ENCODE assay signal across 18 cellular contexts in genomic region chr15:31382693-31383005, GRCh38. TPM values are rescaled to one million over a fixed set of nuclear protein-coding genes. Genes with fewer than 3 reads are reported as not detected.
A peak's percentile ranks its signal among the peaks of the same experiment; 100 is the strongest.
DNase-seq lines count a peak whose midpoint lies in the region; ATAC-seq and TF ChIP-seq lines count a peak whose summit lies in the region.
"Had no signal": no experiment of that assay in that cellular context is flagged by ENCODE, and none has a peak within 500 bp of the region (broad histone marks: within the 10 kb centered on the region; RNA-seq: fewer than 3 reads in every experiment).

No MANE protein-coding gene starts in this region.

- peaks cover 43% of the 10 kb centered on the region for H3K36me3 Mint-ChIP-seq in T-helper 1 cell treated with Interleukin-12 subunit alpha and Interleukin-12 subunit beta and Interleukin-4 antibody, amounts not matched to agents 30 μg/mL and 1 μg/mL, for 36 hours (ENCODE audit: low read depth)
- peaks cover 38% of the 10 kb centered on the region for H3K36me3 Mint-ChIP-seq in CD8-positive, alpha-beta T cell
- H3K36me3 Mint-ChIP-seq in endodermal cell (ENCODE audit: low read depth): peaks cover 16% of the 10 kb centered on the region
- H3K36me3 Mint-ChIP-seq in natural killer cell treated with Interleukin-12 subunit alpha and Interleukin-12 subunit beta and Interleukin-15 and Interleukin-18, amount 100 ng/mL, for 72 hours: no peaks in the 10 kb centered on the region

- peaks cover 45% of the 10 kb centered on the region for H3K4me1 Mint-ChIP-seq in T-helper 1 cell treated with Interleukin-12 subunit alpha and Interleukin-12 subunit beta and Interleukin-4 antibody, amounts not matched to agents 30 μg/mL and 1 μg/mL, for 36 hours (ENCODE audit: low read depth)
- peaks cover 68% of the 10 kb centered on the region for H3K4me1 Mint-ChIP-seq in CD8-positive, alpha-beta T cell (ENCODE audit: low read depth)
- peaks cover 10% of the 10 kb centered on the region for H3K4me1 Mint-ChIP-seq in endodermal cell
- peaks cover 53 to 60% of the 10 kb centered on the region in 2 donors for H3K4me1 Mint-ChIP-seq in natural killer cell treated with Interleukin-12 subunit alpha and Interleukin-12 subunit beta and Interleukin-15 and Interleukin-18, amount 100 ng/mL, for 72 hours (ENCODE audit: low read depth in 2 of 2)

- no peaks in the 10 kb centered on the region for H3K9me3 ChIP-seq in CD8-positive, alpha-beta T cell (ENCODE audit: low read length)
- peaks cover 15% of the 10 kb centered on the region for H3K9me3 ChIP-seq in endodermal cell (ENCODE audit: control insufficient read depth, low read length)
- H3K9me3 ChIP-seq: SJSA1 had no signal

- H3K27me3 Mint-ChIP-seq in T-helper 1 cell treated with Interleukin-12 subunit alpha and Interleukin-12 subunit beta and Interleukin-4 antibody, amounts not matched to agents 30 μg/mL and 1 μg/mL, for 36 hours (ENCODE audit: low read depth): no peaks in the 10 kb centered on the region
- H3K27me3 Mint-ChIP-seq in CD8-positive, alpha-beta T cell (ENCODE audit: low read depth): no peaks in the 10 kb centered on the region
- peaks cover 2% of the 10 kb centered on the region for H3K27me3 Mint-ChIP-seq in endodermal cell (ENCODE audit: insufficient read depth)
- H3K27me3 Mint-ChIP-seq in natural killer cell treated with Interleukin-12 subunit alpha and Interleukin-12 subunit beta and Interleukin-15 and Interleukin-18, amount 100 ng/mL, for 72 hours: no peaks in the 10 kb centered on the region

- POLR2A ChIA-PET in CD8-positive, alpha-beta T cell (lab: Charles Lee): interaction anchor here (0.6 to 1.6 kb wide), 7 partner anchors 16 to 175 kb away, joined by 3 to 4 read pairs (median 3); partner anchors contain the start of gene KLF13

- CTCF ChIA-PET in CD8-positive, alpha-beta T cell (lab: Charles Lee): interaction anchor here (1.2 to 2.8 kb wide), 6 partner anchors 14 to 106 kb away, joined by 3 to 23 read pairs (median 4); no protein-coding TSS in a partner anchor

- H3K27me3 ChIP-seq in CD8-positive, alpha-beta T cell (ENCODE audit: insufficient read depth, low read length): no peaks in the 10 kb centered on the region
- no peaks in the 10 kb centered on the region for H3K27me3 ChIP-seq in endodermal cell (ENCODE audit: control insufficient read depth, insufficient read depth, low read length, poor library complexity, severe bottlenecking)
- H3K27me3 ChIP-seq: brain microvascular endothelial cell, esophagus muscularis mucosa, SJSA1 had no signal

- WGBS in endodermal cell (ENCODE audit: insufficient coverage in 1 of 2, insufficient read length in 1 of 2), 2 experiments: 94 to 100% methylated on average over 5 of the region's 5 CpGs

- H3K9me3 Mint-ChIP-seq in T-helper 1 cell treated with Interleukin-12 subunit alpha and Interleukin-12 subunit beta and Interleukin-4 antibody, amounts not matched to agents 30 μg/mL and 1 μg/mL, for 36 hours: no peaks in the 10 kb centered on the region
- H3K9me3 Mint-ChIP-seq in CD8-positive, alpha-beta T cell: no peaks in the 10 kb centered on the region
- peaks cover 9% of the 10 kb centered on the region for H3K9me3 Mint-ChIP-seq in endodermal cell
- H3K9me3 Mint-ChIP-seq in natural killer cell treated with Interleukin-12 subunit alpha and Interleukin-12 subunit beta and Interleukin-15 and Interleukin-18, amount 100 ng/mL, for 72 hours: no peaks in the 10 kb centered on the region

- peak overlapping the region; percentile 55 for H3K27ac Mint-ChIP-seq in T-helper 1 cell treated with Interleukin-12 subunit alpha and Interleukin-12 subunit beta and Interleukin-4 antibody, amounts not matched to agents 30 μg/mL and 1 μg/mL, for 36 hours
- peak overlapping the region; percentile 42 for H3K27ac Mint-ChIP-seq in CD8-positive, alpha-beta T cell
- H3K27ac Mint-ChIP-seq in endodermal cell: peak overlapping the region; percentile 48
- H3K27ac Mint-ChIP-seq in natural killer cell treated with Interleukin-12 subunit alpha and Interleukin-12 subunit beta and Interleukin-15 and Interleukin-18, amount 100 ng/mL, for 72 hours: peak overlapping the region; percentile 49 to 74

- peaks cover 13% of the 10 kb centered on the region for H3K36me3 ChIP-seq in CD8-positive, alpha-beta T cell (ENCODE audit: insufficient read depth, low read length)
- H3K36me3 ChIP-seq in endodermal cell (ENCODE audit: control insufficient read depth, insufficient read depth, low read length): no peaks in the 10 kb centered on the region

- intact Hi-C loops in CD8-positive, alpha-beta T cell (cut with DNase I, micrococcal nuclease): no loop called here

- no peak for TF ChIP-seq CTCF in CD8-positive, alpha-beta T cell (IDR thresholded peaks at IDR 0.05)
- no peak for TF ChIP-seq CTCF in endodermal cell (conservative IDR thresholded peaks at IDR 0.05)

- H3K9ac ChIP-seq in endodermal cell (ENCODE audit: extremely low read depth, low read length, poor library complexity, severe bottlenecking): no peak overlapping the region

- DNase-seq in T-helper 1 cell (no peak), endodermal cell (no peak), DMS 273 (lab: John Stamatoyannopoulos, UW; ENCODE audit: unreplicated experiment) (no peak), glomerular visceral epithelial cell (ENCODE audit: extremely low spot score) (no peak), NCI-H2196 treated with DMSO at 0.1 percent for 48 hours (lab: John Stamatoyannopoulos, UW; ENCODE audit: unreplicated experiment) (no peak)
- DNase-seq in CD8-positive, alpha-beta T cell: no peak
- no peak for DNase-seq in natural killer cell treated with Interleukin-12 subunit alpha and Interleukin-12 subunit beta and Interleukin-15 and Interleukin-18, amount 100 ng/mL, for 72 hours (ENCODE audit: low spot score)
- DNase-seq: activated CD4-positive, alpha-beta T cell treated with anti-CD3 and anti-CD28 coated beads, Interleukin-2, amount 50 U/mL, for 4 hours; activated gamma-delta T cell treated with Interleukin-2 at 50 U/mL for 16 hours; brain microvascular endothelial cell; NCI-H2081; NCI-H526; stimulated activated CD4-positive, alpha-beta T cell treated with anti-CD3 and anti-CD28 coated beads, Interleukin-4, amount 100 ng/mL, for 24 hours; stimulated activated CD8-positive, alpha-beta memory T cell treated with anti-CD3 and anti-CD28 coated beads, Interleukin-4, amount 100 ng/mL, for 48 hours had no signal

- no peak overlapping the region for H3K4me3 Mint-ChIP-seq in T-helper 1 cell treated with Interleukin-12 subunit alpha and Interleukin-12 subunit beta and Interleukin-4 antibody, amounts not matched to agents 30 μg/mL and 1 μg/mL, for 36 hours
- no peak overlapping the region for H3K4me3 Mint-ChIP-seq in CD8-positive, alpha-beta T cell
- no peak overlapping the region for H3K4me3 Mint-ChIP-seq in endodermal cell
- H3K4me3 Mint-ChIP-seq in natural killer cell treated with Interleukin-12 subunit alpha and Interleukin-12 subunit beta and Interleukin-15 and Interleukin-18, amount 100 ng/mL, for 72 hours: no peak overlapping the region

- H3K4me3 ChIP-seq in CD8-positive, alpha-beta T cell (ENCODE audit: low read depth, low read length): no peak overlapping the region
- H3K4me3 ChIP-seq in endodermal cell (ENCODE audit: low read length): no peak overlapping the region
- H3K4me3 ChIP-seq: esophagus muscularis mucosa, SJSA1 had no signal

- H3K4me1 ChIP-seq in CD8-positive, alpha-beta T cell (ENCODE audit: insufficient read depth, low read length): peaks cover 45% of the 10 kb centered on the region
- H3K4me1 ChIP-seq in endodermal cell (ENCODE audit: control insufficient read depth, insufficient read depth, low read length): no peaks in the 10 kb centered on the region

- no peak overlapping the region for H3K27ac ChIP-seq in CD8-positive, alpha-beta T cell (ENCODE audit: low read depth, low read length)
- peak overlapping the region; percentile 32 for H3K27ac ChIP-seq in endodermal cell (ENCODE audit: low read depth, low read length)
- H3K27ac ChIP-seq: 22Rv1, brain microvascular endothelial cell, esophagus muscularis mucosa, SJSA1 had no signal

- ATAC-seq in CD8-positive, alpha-beta T cell: no peak
- no peak for ATAC-seq in natural killer cell treated with Interleukin-12 subunit alpha and Interleukin-12 subunit beta and Interleukin-15 and Interleukin-18, amount 100 ng/mL, for 72 hours

RNA-seq across cellular contexts. Expression of gene KLF13, which starts 56.0 kb away (rescaled TPM):
- 100 to 1,000 TPM; 359 to 364 TPM for total RNA-seq in CD8-positive, alpha-beta T cell
- 10 to 100 TPM; 18.7 to 18.9 TPM for total RNA-seq in endodermal cell
- 58.0 TPM for polyA plus RNA-seq in endodermal cell (2013, experiment 1 of 2)
- polyA plus RNA-seq in endodermal cell (2013, experiment 2 of 2): 51.5 TPM
- 100 to 1,000 TPM in 1 of 2 donors, 10 to 100 TPM in 1; 95.1 to 153 TPM for total RNA-seq in natural killer cell treated with Interleukin-12 subunit alpha and Interleukin-12 subunit beta and Interleukin-15 and Interleukin-18, amount 100 ng/mL, for 72 hours

Comparison
In these comparisons a context has a peak if more than half of its experiments do, and no peak if none do; other contexts are left out.
1. RNA of gene KLF13, which starts 56.0 kb away (total RNA-seq): 359 to 364 TPM in CD8-positive, alpha-beta T cell and 95.1 to 153 TPM in natural killer cell treated with Interleukin-12 subunit alpha and Interleukin-12 subunit beta and Interleukin-15 and Interleukin-18, amount 100 ng/mL, for 72 hours; 18.7 to 18.9 TPM in endodermal cell; every median in the first group is over 4 times any median in the second.
2. Peak in every context shown above with its lines, with median percentiles within 50 percentile points of each other: H3K27ac Mint-ChIP-seq.